ENCODE assay signal across 1 cellular context in the genomic region with DNA sequence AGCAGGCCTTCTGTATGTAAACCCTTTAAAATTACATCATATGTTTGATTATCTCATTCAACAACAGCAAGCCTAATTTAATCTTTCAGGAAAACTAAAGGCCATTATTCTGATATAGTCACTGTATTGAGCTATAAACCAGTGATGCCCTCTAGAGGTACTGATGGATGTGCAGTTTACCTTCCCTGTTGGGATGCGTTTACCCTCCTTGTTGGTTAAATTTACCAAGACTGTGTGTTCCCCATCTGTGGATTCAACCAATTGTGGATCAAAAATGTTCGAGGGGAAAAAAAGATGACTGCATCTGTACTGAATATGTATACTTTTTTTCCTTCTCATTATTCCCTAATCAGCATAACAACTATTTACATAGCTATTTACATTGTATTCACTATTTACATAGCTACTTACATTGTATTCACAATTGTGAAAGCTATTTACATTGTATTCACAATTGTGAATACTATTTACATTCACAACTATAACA.
TF ChIP-seq lines count a peak whose summit lies in the region.

No MANE protein-coding gene starts in this region.

TF ChIP-seq in IMR-90, 13 proteins besides CTCF, POLR2A, EP300 and RAD21:
- no peak for TF ChIP-seq CHD1 (IDR thresholded peaks at IDR 0.05; ENCODE audit: low read depth, low read length)
- no peak for TF ChIP-seq MAZ (IDR thresholded peaks at IDR 0.05; ENCODE audit: borderline replicate concordance, low read depth, low read length)
- no peak for TF ChIP-seq RCOR1 (IDR thresholded peaks at IDR 0.05; ENCODE audit: insufficient replicate concordance, low read length)
- TF ChIP-seq SMC3 (IDR thresholded peaks at IDR 0.05; ENCODE audit: low read depth, low read length) = no peak
- TF ChIP-seq MXI1 (IDR thresholded peaks at IDR 0.05; ENCODE audit: borderline replicate concordance, low read depth, low read length) = no peak
- TF ChIP-seq, protein P1, sequence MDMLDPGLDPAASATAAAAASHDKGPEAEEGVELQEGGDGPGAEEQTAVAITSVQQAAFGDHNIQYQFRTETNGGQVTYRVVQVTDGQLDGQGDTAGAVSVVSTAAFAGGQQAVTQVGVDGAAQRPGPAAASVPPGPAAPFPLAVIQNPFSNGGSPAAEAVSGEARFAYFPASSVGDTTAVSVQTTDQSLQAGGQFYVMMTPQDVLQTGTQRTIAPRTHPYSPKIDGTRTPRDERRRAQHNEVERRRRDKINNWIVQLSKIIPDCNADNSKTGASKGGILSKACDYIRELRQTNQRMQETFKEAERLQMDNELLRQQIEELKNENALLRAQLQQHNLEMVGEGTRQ (IDR thresholded peaks at IDR 0.05; ENCODE audit: low read depth, low read length) = no peak
- no peak for TF ChIP-seq MAFK (IDR thresholded peaks at IDR 0.05; ENCODE audit: low read depth, low read length)
- TF ChIP-seq CEBPB (IDR thresholded peaks at IDR 0.05; ENCODE audit: low read depth, low read length) = no peak
- TF ChIP-seq, protein P2, sequence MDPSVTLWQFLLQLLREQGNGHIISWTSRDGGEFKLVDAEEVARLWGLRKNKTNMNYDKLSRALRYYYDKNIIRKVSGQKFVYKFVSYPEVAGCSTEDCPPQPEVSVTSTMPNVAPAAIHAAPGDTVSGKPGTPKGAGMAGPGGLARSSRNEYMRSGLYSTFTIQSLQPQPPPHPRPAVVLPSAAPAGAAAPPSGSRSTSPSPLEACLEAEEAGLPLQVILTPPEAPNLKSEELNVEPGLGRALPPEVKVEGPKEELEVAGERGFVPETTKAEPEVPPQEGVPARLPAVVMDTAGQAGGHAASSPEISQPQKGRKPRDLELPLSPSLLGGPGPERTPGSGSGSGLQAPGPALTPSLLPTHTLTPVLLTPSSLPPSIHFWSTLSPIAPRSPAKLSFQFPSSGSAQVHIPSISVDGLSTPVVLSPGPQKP (IDR thresholded peaks at IDR 0.05; ENCODE audit: borderline replicate concordance, low read depth, low read length) = no peak
